In genomic region chr1:30846587-30846986, GRCh38 we compare ENCODE assay signal across 17 cellular contexts.
DNase-seq lines count a peak whose midpoint lies in the region; ATAC-seq and TF ChIP-seq lines count a peak whose summit lies in the region.
"Had no signal": no experiment of that assay in that cellular context is flagged by ENCODE, and none has a peak within 500 bp of the region (broad histone marks: within the 10 kb centered on the region; RNA-seq: fewer than 3 reads in every experiment).

No MANE protein-coding gene starts in this region.

- H3K79me1 ChIP-seq in neuronal stem cell (ENCODE audit: low read depth, low read length), result no peaks in the 10 kb centered on the region
- no peaks in the 10 kb centered on the region for H3K79me1 ChIP-seq in mesendoderm (ENCODE audit: low read length)

- H2AK5ac ChIP-seq in neuronal stem cell (ENCODE audit: low read depth, low read length), result peak overlapping the region; percentile 87
- H2AK5ac ChIP-seq in mesendoderm (ENCODE audit: low read length), result no peak overlapping the region

- H3K79me2 ChIP-seq in mesendoderm (ENCODE audit: control insufficient read depth, insufficient read depth, low read length), result no peaks in the 10 kb centered on the region

- H4K91ac ChIP-seq in neuronal stem cell (ENCODE audit: low read depth, low read length, poor library complexity), result no peak overlapping the region

- no peak overlapping the region for H3K9ac ChIP-seq in neuronal stem cell (ENCODE audit: low read depth, low read length, poor library complexity)
- H3K9ac ChIP-seq in mesendoderm (ENCODE audit: low read length), result no peak overlapping the region
- H3K9ac ChIP-seq: BLaER1 had no signal

- peak overlapping the region; percentile 71 for H2BK5ac ChIP-seq in neuronal stem cell (ENCODE audit: low read length)
- no peak overlapping the region for H2BK5ac ChIP-seq in mesendoderm (ENCODE audit: low read length)

- no peak overlapping the region for H3K23ac ChIP-seq in neuronal stem cell (ENCODE audit: low read depth, low read length, poor library complexity)
- no peak overlapping the region for H3K23ac ChIP-seq in mesendoderm (ENCODE audit: low read length)

- H3K36me3 ChIP-seq in right atrium auricular region, result no peaks in the 10 kb centered on the region
- no peaks in the 10 kb centered on the region for H3K36me3 ChIP-seq in esophagus muscularis mucosa
- H3K36me3 ChIP-seq in neuronal stem cell (replicated peaks in 1 of 2; ENCODE audit: control insufficient read depth in 2 of 2, insufficient read depth in 2 of 2, low read length in 2 of 2), result no peaks in the 10 kb centered on the region
- no peaks in the 10 kb centered on the region for H3K36me3 ChIP-seq in upper lobe of left lung
- no peaks in the 10 kb centered on the region for H3K36me3 ChIP-seq in mesendoderm (ENCODE audit: control insufficient read depth, insufficient read depth, low read length)
- H3K36me3 ChIP-seq: BLaER1 had no signal

- no peaks in the 10 kb centered on the region for H3K27me3 ChIP-seq in right atrium auricular region
- no peaks in the 10 kb centered on the region for H3K27me3 ChIP-seq in esophagus muscularis mucosa
- H3K27me3 ChIP-seq in neuronal stem cell (ENCODE audit: control insufficient read depth in 3 of 3, insufficient read depth in 3 of 3, low read depth in 1 of 3, low read length in 3 of 3), result no peaks in the 10 kb centered on the region
- no peaks in the 10 kb centered on the region for H3K27me3 ChIP-seq in upper lobe of left lung
- no peaks in the 10 kb centered on the region for H3K27me3 ChIP-seq in mesendoderm (ENCODE audit: insufficient read depth, low read length, poor library complexity)

- H3K27ac ChIP-seq in right atrium auricular region (peak overlapping the region; percentile 42 to 72), esophagus muscularis mucosa (replicated peaks in 1 of 4) (peak overlapping the region; percentile 41 to 66 (median 50)), neuronal stem cell (replicated peaks; ENCODE audit: low read length) (no peak overlapping the region), upper lobe of left lung (peak overlapping the region; percentile 78 to 95 (median 80)), mesendoderm (ENCODE audit: low read depth, low read length) (no peak overlapping the region)
- H3K27ac ChIP-seq: BLaER1, RWPE1 had no signal

- H4K8ac ChIP-seq in neuronal stem cell (ENCODE audit: low read depth, low read length) (no peak overlapping the region), mesendoderm (ENCODE audit: low read depth, low read length) (no peak overlapping the region)

- WGBS in esophagus muscularis mucosa, result 96% methylated on average over 6 of the region's 6 CpGs
- WGBS in neuronal stem cell (ENCODE audit: extremely low coverage in 2 of 2, insufficient read length in 2 of 2, insufficient replicate concordance in 1 of 2), 2 donors, result no CpG with 5 or more reads among the region's 6 CpGs
- WGBS in upper lobe of left lung, 2 donors, result 66 to 73% methylated on average over 6 of the region's 6 CpGs
- WGBS in mesendoderm (ENCODE audit: extremely low coverage, insufficient coverage, low lambda C conversion rate), result no CpG with 5 or more reads among the region's 6 CpGs

- H4K5ac ChIP-seq in mesendoderm (ENCODE audit: low read length), result no peak overlapping the region

- intact Hi-C loops in Right ventricle myocardium superior (cut with DNase I) (no loop called here), esophagus muscularis mucosa (cut with DNase I) (no loop called here)

- TF ChIP-seq EP300 in esophagus muscularis mucosa (IDR thresholded peaks at IDR 0.05), result no peak
- no peak for TF ChIP-seq EP300 in upper lobe of left lung (IDR thresholded peaks at IDR 0.05)

- peak overlapping the region; percentile 41 for H2BK12ac ChIP-seq in neuronal stem cell (ENCODE audit: low read length)

- no peak overlapping the region for H3K56ac ChIP-seq in mesendoderm (ENCODE audit: low read length)

- no peak overlapping the region for H2AFZ ChIP-seq in neuronal stem cell (ENCODE audit: low read length)

- H2BK120ac ChIP-seq in neuronal stem cell (ENCODE audit: low read depth, low read length) (no peak overlapping the region), mesendoderm (ENCODE audit: low read depth, low read length) (no peak overlapping the region)

- no peak for TF ChIP-seq CTCF in right atrium auricular region (IDR thresholded peaks at IDR 0.05)
- TF ChIP-seq CTCF in esophagus muscularis mucosa (IDR thresholded peaks at IDR 0.05), result no peak
- TF ChIP-seq CTCF in upper lobe of left lung (IDR thresholded peaks at IDR 0.05), result no peak

- H3K4me1 ChIP-seq in right atrium auricular region (peaks cover 0 to 20% of the 10 kb centered on the region in 2 donors), esophagus muscularis mucosa (peaks cover 14 to 36% (median 30%) of the 10 kb centered on the region in 4 donors), neuronal stem cell (ENCODE audit: control insufficient read depth in 2 of 2, insufficient read depth in 1 of 2, low read depth in 1 of 2, low read length in 2 of 2) (peaks cover 22 to 53% of the 10 kb centered on the region in 2 donors), upper lobe of left lung (peaks cover 11 to 22% (median 13%) of the 10 kb centered on the region in 4 donors), mesendoderm (ENCODE audit: control insufficient read depth, low read depth, low read length) (no peaks in the 10 kb centered on the region)

- H2BK15ac ChIP-seq in neuronal stem cell (ENCODE audit: low read length) (peak overlapping the region; percentile 78), mesendoderm (replicated peaks; ENCODE audit: low read depth) (no peak overlapping the region)

- DNase-seq in right atrium auricular region (ENCODE audit: low spot score) (no peak), Right ventricle myocardium superior (no peak), esophagus muscularis mucosa (ENCODE audit: extremely low spot score) (no peak), neuronal stem cell (ENCODE audit: low spot score) (no peak), upper lobe of left lung (no peak), NCI-H2029 (lab: John Stamatoyannopoulos, UW) (no peak), mesendoderm (no peak), DMS 273 treated with DMSO at 0.1 percent for 48 hours (lab: John Stamatoyannopoulos, UW) (no peak)
- DNase-seq: effector memory CD8-positive, alpha-beta T cell; GOT3; left colon; NCI-H1105 treated with DMSO at 0.1 percent for 48 hours; NCI-H2081 treated with DMSO at 0.1 percent for 48 hours; NCI-H524 treated with DMSO at 0.1 percent for 48 hours; T-helper 9 cell had no signal

- no peaks in the 10 kb centered on the region for H3K9me3 ChIP-seq in right atrium auricular region
- H3K9me3 ChIP-seq in esophagus muscularis mucosa, result no peaks in the 10 kb centered on the region
- H3K9me3 ChIP-seq in neuronal stem cell (replicated peaks in 1 of 2; ENCODE audit: control insufficient read depth in 2 of 2, insufficient read depth in 1 of 2, low read depth in 1 of 2, low read length in 2 of 2), result no peaks in the 10 kb centered on the region
- H3K9me3 ChIP-seq in upper lobe of left lung, result no peaks in the 10 kb centered on the region
- H3K9me3 ChIP-seq: BLaER1 had no signal

- H3K4me3 ChIP-seq in right atrium auricular region (no peak overlapping the region), esophagus muscularis mucosa (no peak overlapping the region), neuronal stem cell (ENCODE audit: low read length in 2 of 2) (no peak overlapping the region), upper lobe of left lung (no peak overlapping the region), mesendoderm (ENCODE audit: low read length) (no peak overlapping the region)
- H3K4me3 ChIP-seq: BLaER1 had no signal

- peak overlapping the region; percentile 92 for H3K18ac ChIP-seq in neuronal stem cell (ENCODE audit: low read length)
- no peak overlapping the region for H3K18ac ChIP-seq in mesendoderm (ENCODE audit: low read length)

- H3K4me2 ChIP-seq in neuronal stem cell (ENCODE audit: insufficient read depth, low read length, poor library complexity, severe bottlenecking), result no peak overlapping the region
- no peak overlapping the region for H3K4me2 ChIP-seq in mesendoderm (ENCODE audit: low read length)
- H3K4me2 ChIP-seq: BLaER1 had no signal

- ATAC-seq in Right ventricle myocardium superior (ENCODE audit: poor library complexity) (no peak), upper lobe of left lung (ENCODE audit: low FRiP score in 2 of 2) (no peak)
- ATAC-seq: effector memory CD8-positive, alpha-beta T cell had no signal

- TF ChIP-seq POLR2A in esophagus muscularis mucosa (IDR thresholded peaks at IDR 0.05; ENCODE audit: low read depth) (no peak), upper lobe of left lung (IDR thresholded peaks at IDR 0.05) (no peak)

- peak overlapping the region; percentile 55 for H3K4ac ChIP-seq in neuronal stem cell (ENCODE audit: low read length)
- no peak overlapping the region for H3K4ac ChIP-seq in mesendoderm (ENCODE audit: low read depth, low read length)

- H3K14ac ChIP-seq in neuronal stem cell (ENCODE audit: low read length), result no peak overlapping the region

Comparison
In these comparisons a context has a peak if more than half of its experiments do, and no peak if none do; other contexts are left out.
1. H3K27ac ChIP-seq: peak in right atrium auricular region (2 of 2), esophagus muscularis mucosa (4 of 4) and upper lobe of left lung (4 of 4); none in neuronal stem cell (single experiment) and mesendoderm (single experiment).